In genomic region chr13:66835040-66835628, GRCh38 we compare ENCODE assay signal across 9 cellular contexts.
DNase-seq lines count a peak whose midpoint lies in the region; ATAC-seq and TF ChIP-seq lines count a peak whose summit lies in the region.
"Had no signal": no experiment of that assay in that cellular context is flagged by ENCODE, and none has a peak within 500 bp of the region (broad histone marks: within the 10 kb centered on the region; RNA-seq: fewer than 3 reads in every experiment).

No MANE protein-coding gene starts in this region.

- no peak for ATAC-seq in HG02678 (IDR thresholded peaks at IDR 0.05; ENCODE audit: unreplicated experiment)
- no peak for ATAC-seq in GM21723 (IDR thresholded peaks at IDR 0.05; ENCODE audit: unreplicated experiment)
- ATAC-seq in HG03159 (IDR thresholded peaks at IDR 0.05; ENCODE audit: unreplicated experiment), result no peak

- TF ChIP-seq POLR2A in spleen (IDR thresholded peaks at IDR 0.05), result no peak

- DNase-seq in NCI-H146 (lab: John Stamatoyannopoulos, UW) (peak; percentile 87), anterior cingulate cortex (lab: John Stamatoyannopoulos, UW) (peak in 55 of 58 donors; percentile 8 to 98 (median 67)), hippocampal formation (lab: John Stamatoyannopoulos, UW) (peak; percentile 63 to 67), spleen (no peak), posterior vena cava (ENCODE audit: low spot score) (no peak)
- DNase-seq: activated CD8-positive, alpha-beta memory T cell treated with anti-CD3 and anti-CD28 coated beads, Interleukin-2, amount 50 U/mL, for 4 hours had no signal

- intact Hi-C loops in spleen (cut with DNase I; ENCODE audit: low total_unique reads), result no loop called here
- intact Hi-C loops in posterior vena cava (cut with DNase I), result no loop called here

- TF ChIP-seq CTCF in spleen (IDR thresholded peaks at IDR 0.05 in 8 of 11, conservative IDR thresholded peaks at IDR 0.05 in 3 of 11), result no peak

- no peaks in the 10 kb centered on the region for H3K36me3 ChIP-seq in spleen

- H3K27me3 ChIP-seq in spleen (replicated peaks in 1 of 7), result no peaks in the 10 kb centered on the region

- H3K4me1 ChIP-seq in spleen, result peaks cover 0 to 7% (median 2%) of the 10 kb centered on the region in 6 donors

- peak overlapping the region in 5 of 8 donors; percentile 17 to 66 (median 45) for H3K27ac ChIP-seq in spleen

- H3K4me3 ChIP-seq in spleen, result no peak overlapping the region

- no peaks in the 10 kb centered on the region for H3K9me3 ChIP-seq in spleen

- WGBS in spleen, 5 donors, result 47 to 63% (median 60%) methylated on average over 9 of the region's 9 CpGs

Comparison
In these comparisons a context has a peak if more than half of its experiments do, and no peak if none do; other contexts are left out.
1. DNase-seq: peak in NCI-H146 (single experiment), anterior cingulate cortex (55 of 58) and hippocampal formation (2 of 2); none in spleen (single experiment) and posterior vena cava (single experiment).